In the genomic region with DNA sequence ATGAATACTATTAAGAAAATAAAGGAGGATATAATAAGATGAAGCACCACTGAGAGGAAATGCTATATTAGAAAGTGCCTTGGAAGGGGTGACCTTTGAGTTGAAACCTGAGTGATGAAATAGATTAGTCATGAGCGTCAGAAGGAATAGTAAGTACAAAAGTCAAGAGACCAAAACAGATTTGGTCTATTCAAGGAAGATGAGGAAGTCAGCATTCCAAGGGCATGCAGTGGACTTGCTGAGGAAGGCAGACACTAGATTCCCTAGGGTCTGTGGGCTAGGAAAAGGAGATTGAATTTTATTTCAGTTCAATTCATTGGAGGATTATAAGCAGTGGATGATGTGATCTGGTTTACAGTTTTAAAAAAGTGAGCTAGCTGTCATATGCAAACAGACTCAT, we compare ENCODE assay signal across 1 cellular context.
TF ChIP-seq lines count a peak whose summit lies in the region.

No MANE protein-coding gene starts in this region.

TF ChIP-seq in HepG2, 621 proteins besides CTCF, POLR2A, EP300 and RAD21 (continued from another document):
- TF ChIP-seq, protein P1, sequence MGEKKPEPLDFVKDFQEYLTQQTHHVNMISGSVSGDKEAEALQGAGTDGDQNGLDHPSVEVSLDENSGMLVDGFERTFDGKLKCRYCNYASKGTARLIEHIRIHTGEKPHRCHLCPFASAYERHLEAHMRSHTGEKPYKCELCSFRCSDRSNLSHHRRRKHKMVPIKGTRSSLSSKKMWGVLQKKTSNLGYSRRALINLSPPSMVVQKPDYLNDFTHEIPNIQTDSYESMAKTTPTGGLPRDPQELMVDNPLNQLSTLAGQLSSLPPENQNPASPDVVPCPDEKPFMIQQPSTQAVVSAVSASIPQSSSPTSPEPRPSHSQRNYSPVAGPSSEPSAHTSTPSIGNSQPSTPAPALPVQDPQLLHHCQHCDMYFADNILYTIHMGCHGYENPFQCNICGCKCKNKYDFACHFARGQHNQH (CRISPR knock-in tag; IDR thresholded peaks at IDR 0.05), result no peak
